In genomic region chr2:2172516-2172915, GRCh38 we compare ENCODE assay signal across 30 cellular contexts.
"Had no signal": no experiment of that assay in that cellular context is flagged by ENCODE, and none has a peak within 500 bp of the region (broad histone marks: within the 10 kb centered on the region; RNA-seq: fewer than 3 reads in every experiment).

No MANE protein-coding gene starts in this region.

- ATAC-seq: activated CD4-positive, CD25-positive, alpha-beta regulatory T cell treated with anti-CD3 and anti-CD28 coated beads, Interleukin-2, amount 50 U/mL, for 24 hours; activated CD8-positive, alpha-beta memory T cell treated with anti-CD3 and anti-CD28 coated beads, Interleukin-2, amount 10 ng/mL, durations not matched to agents 7 days and 5 days; activated CD8-positive, alpha-beta T cell treated with anti-CD3 and anti-CD28 coated beads for 36 hours; activated naive CD4-positive, alpha-beta T cell treated with anti-CD3 and anti-CD28 coated beads, Interleukin-2, amount 50 U/mL, for 72 hours; activated T-cell treated with anti-CD3 and anti-CD28 coated beads, Interleukin-2, amount 50 U/mL, for 72 hours; foreskin keratinocyte; gastrocnemius medialis; T-helper 17 cell had no signal

- H3K36me3 ChIP-seq: ascending aorta, brain microvascular endothelial cell, colonic mucosa, gastrocnemius medialis, WERI-Rb-1 had no signal

- DNase-seq: activated B cell treated with CpG ODN at 0.5 μM for 24 hours; activated CD4-positive, alpha-beta T cell treated with anti-CD3 and anti-CD28 coated beads for 48 hours; activated CD4-positive, alpha-beta T cell treated with anti-CD3 and anti-CD28 coated beads, Interleukin-2, amount 50 U/mL, for 1 hour; activated CD4-positive, alpha-beta T cell treated with anti-CD3 and anti-CD28 coated beads, Interleukin-2, amount 50 U/mL, for 48 hours; activated CD8-positive, alpha-beta memory T cell treated with anti-CD3 and anti-CD28 coated beads, Interleukin-2, amount 10 ng/mL, durations not matched to agents 7 days and 5 days; activated CD8-positive, alpha-beta memory T cell treated with anti-CD3 and anti-CD28 coated beads, Interleukin-2, amount 50 U/mL, for 48 hours; activated CD8-positive, alpha-beta T cell treated with anti-CD3 and anti-CD28 coated beads for 36 hours; activated gamma-delta T cell; activated naive CD4-positive, alpha-beta T cell; activated naive CD4-positive, alpha-beta T cell treated with anti-CD3 and anti-CD28 coated beads, Interleukin-2, amount 10 ng/mL, durations not matched to agents 7 days and 5 days; activated naive CD8-positive, alpha-beta T cell treated with anti-CD3 and anti-CD28 coated beads, Interleukin-2, amount 10 ng/mL, durations not matched to agents 7 days and 5 days; activated T-cell treated with anti-CD3 and anti-CD28 coated beads for 4 hours; activated T-cell treated with anti-CD3 and anti-CD28 coated beads, Interleukin-2, amount 50 U/mL, for 24 hours; activated T-cell treated with anti-CD3 and anti-CD28 coated beads, Interleukin-2, amount 50 U/mL, for 72 hours; brain microvascular endothelial cell; colonic mucosa; effector CD8-positive, alpha-beta T cell; foreskin keratinocyte; gastrocnemius medialis; T-helper 1 cell; T-helper 17 cell; T1000; WERI-Rb-1 had no signal

- H3K27ac ChIP-seq: ascending aorta, brain microvascular endothelial cell, colonic mucosa, epithelial cell of prostate, foreskin keratinocyte, gastrocnemius medialis, WERI-Rb-1 had no signal

- H3K27me3 ChIP-seq: ascending aorta, brain microvascular endothelial cell, colonic mucosa, foreskin keratinocyte, gastrocnemius medialis had no signal

- FAIRE-seq: bronchial epithelial cell, endometrium, endothelial cell of umbilical vein had no signal

- H3K4me3 ChIP-seq: ascending aorta, colonic mucosa, gastrocnemius medialis had no signal

- H3K4me1 ChIP-seq: ascending aorta, colonic mucosa, foreskin keratinocyte, gastrocnemius medialis had no signal

- H3K9me3 ChIP-seq: ascending aorta, colonic mucosa, gastrocnemius medialis had no signal
